Comparison of ENCODE assay signal across 8 cellular contexts in genomic region chr3:113696658-113697191, GRCh38. TPM values are rescaled to one million over a fixed set of nuclear protein-coding genes. Genes with fewer than 3 reads are reported as not detected.
A peak's percentile ranks its signal among the peaks of the same experiment; 100 is the strongest.
DNase-seq lines count a peak whose midpoint lies in the region; ATAC-seq, FAIRE-seq and TF ChIP-seq lines count a peak whose summit lies in the region.

No MANE protein-coding gene starts in this region.

- intact Hi-C loops in ascending aorta (cut with DNase I) (loop anchor here (1.0 to 5.0 kb wide), 9 partner anchors 50 to 1961 kb away; partner anchors contain the start of genes ATG3, CCDC191, GTPBP8 and NAA50), right cardiac atrium (cut with DNase I) (no loop called here), psoas muscle (cut with DNase I) (loop anchor here (2.0 to 5.0 kb wide), 3 partner anchors 36 to 48 kb away; no protein-coding TSS in a partner anchor)

- H3K36me3 ChIP-seq in ascending aorta (no peaks in the 10 kb centered on the region), psoas muscle (ENCODE audit: insufficient read depth in 1 of 2, low read depth in 1 of 2) (no peaks in the 10 kb centered on the region)

- FAIRE-seq in urothelium cell line (lab: Jason Lieb, UNC): peak; percentile 99

- peak; percentile 94 for ATAC-seq in HG02885 (IDR thresholded peaks at IDR 0.05; ENCODE audit: poor library complexity, unreplicated experiment)
- peak; percentile 98 for ATAC-seq in right cardiac atrium
- peak; percentile 91 to 97 (median 96) for ATAC-seq in psoas muscle

- H3K27me3 ChIP-seq in ascending aorta: no peaks in the 10 kb centered on the region
- H3K27me3 ChIP-seq in right cardiac atrium (ENCODE audit: control insufficient read depth, insufficient read depth): no peaks in the 10 kb centered on the region
- no peaks in the 10 kb centered on the region for H3K27me3 ChIP-seq in psoas muscle (ENCODE audit: insufficient read depth in 3 of 3, low read length in 2 of 3)

- H3K4me3 ChIP-seq in ascending aorta (peak overlapping the region; percentile 93 to 98), right cardiac atrium (ENCODE audit: low read length) (peak overlapping the region; percentile 95), psoas muscle (peak overlapping the region; percentile 81)

- TF ChIP-seq POLR2A in GM15510 (IDR thresholded peaks at IDR 0.05; ENCODE audit: borderline replicate concordance, extremely low read depth, insufficient read length): peak; percentile 2

- H3K9me3 ChIP-seq in ascending aorta (no peaks in the 10 kb centered on the region), right cardiac atrium (ENCODE audit: control insufficient read depth, low read length) (no peaks in the 10 kb centered on the region), psoas muscle (no peaks in the 10 kb centered on the region)

- peak in 1 of 3 experiments; percentile 22 for TF ChIP-seq CTCF in ascending aorta (IDR thresholded peaks at IDR 0.05)
- TF ChIP-seq CTCF in psoas muscle (IDR thresholded peaks at IDR 0.05): no peak

- H3K27ac ChIP-seq in ascending aorta (peak overlapping the region; percentile 98 to 99), right cardiac atrium (ENCODE audit: low read length) (peak overlapping the region; percentile 87), psoas muscle (peak overlapping the region; percentile 99)

- peaks cover 0 to 17% of the 10 kb centered on the region in 2 donors for H3K4me1 ChIP-seq in ascending aorta
- H3K4me1 ChIP-seq in right cardiac atrium (ENCODE audit: control insufficient read depth, insufficient read depth, low read length): peaks cover 3% of the 10 kb centered on the region
- H3K4me1 ChIP-seq in psoas muscle: peaks cover 44% of the 10 kb centered on the region

- WGBS in right cardiac atrium: under 1% methylated on average over 31 of the region's 31 CpGs
- WGBS in psoas muscle, 3 donors: 0 to 1% (median 1%) methylated on average over 26 to 31 of the region's 31 CpGs

- peak; percentile 99 for DNase-seq in NCI-H1694 (lab: John Stamatoyannopoulos, UW)
- peak; percentile 95 to 100 (median 98) for DNase-seq in T-helper 2 cell
- DNase-seq in ascending aorta (ENCODE audit: low spot score in 2 of 2): peak; percentile 98 to 100
- DNase-seq in right cardiac atrium: peak; percentile 99 to 100 (median 99)
- DNase-seq in psoas muscle: peak; percentile 99
- peak; percentile 100 for DNase-seq in urothelium cell line (ENCODE audit: low spot score)

RNA-seq across cellular contexts. Expression of gene USF3, which starts 0.3 kb away (rescaled TPM):
- total RNA-seq in ascending aorta (16.1 TPM), right cardiac atrium (10 to 100 TPM; 13.4 to 15.4 (median 14.4) TPM), psoas muscle (10 to 100 TPM; 17.2 to 35.4 (median 28.4) TPM)
- polyA plus RNA-seq in right cardiac atrium (6.3 TPM), psoas muscle (10 to 100 TPM in 1 of 3 donors, 1 to 10 TPM in 2; 6.3 to 20.4 (median 9.3) TPM)

RNA-seq across cellular contexts. Expression of gene NAA50, which starts 49.3 kb away (rescaled TPM):
- total RNA-seq in ascending aorta: 56.0 TPM
- total RNA-seq in right cardiac atrium: 10 to 100 TPM; 61.8 to 91.7 (median 68.0) TPM
- 26.5 TPM for polyA plus RNA-seq in right cardiac atrium
- total RNA-seq in psoas muscle: 100 to 1,000 TPM; 180 to 337 (median 270) TPM
- polyA plus RNA-seq in psoas muscle: 100 to 1,000 TPM; 144 to 495 (median 216) TPM

RNA-seq across cellular contexts. Expression of gene ATP6V1A, which starts 50.1 kb away (rescaled TPM):
- total RNA-seq in ascending aorta: 18.3 TPM
- 10 to 100 TPM; 24.0 to 29.0 (median 27.3) TPM for total RNA-seq in right cardiac atrium
- 9.1 TPM for polyA plus RNA-seq in right cardiac atrium
- 10 to 100 TPM; 15.3 to 20.6 (median 17.1) TPM for total RNA-seq in psoas muscle
- polyA plus RNA-seq in psoas muscle: 10 to 100 TPM in 1 of 3 donors, 1 to 10 TPM in 2; 4.2 to 19.5 (median 6.9) TPM

Comparison
In these comparisons a context has a peak if more than half of its experiments do, and no peak if none do; other contexts are left out.
1. Peak in every context shown above with its lines: DNase-seq, ATAC-seq, H3K4me3 ChIP-seq and H3K27ac ChIP-seq.
2. intact Hi-C loops: an anchor here in ascending aorta (1.0 to 5.0 kb wide) and psoas muscle (2.0 to 5.0 kb wide); none called in right cardiac atrium.